1 cellular context compared by ENCODE assay signal in the genomic region with DNA sequence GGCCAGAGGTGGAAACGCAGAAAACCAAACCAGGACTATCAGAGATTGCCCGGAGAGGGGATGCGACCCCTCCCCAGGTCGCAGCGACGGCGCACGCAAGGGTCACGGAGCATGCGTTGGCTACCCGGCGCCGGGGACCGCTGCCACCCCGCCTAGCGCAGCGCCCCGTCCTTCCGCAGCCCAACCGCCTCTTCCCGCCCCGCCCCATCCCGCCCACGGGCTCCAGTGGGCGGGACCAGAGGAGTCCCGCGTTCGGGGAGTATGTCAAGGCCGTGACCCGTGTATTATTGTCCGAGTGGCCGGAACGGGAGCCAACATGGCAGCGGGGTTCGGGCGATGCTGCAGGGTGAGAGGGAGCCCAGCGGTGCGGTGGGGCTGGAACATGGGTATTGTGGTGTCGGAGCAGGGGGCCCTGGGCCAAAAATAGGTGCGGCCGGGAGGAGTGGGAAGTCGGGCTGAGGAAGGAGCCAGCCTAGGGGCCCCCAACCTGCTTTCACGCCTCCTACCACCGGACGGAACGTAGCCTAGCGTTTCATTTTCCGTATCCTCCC.
TF ChIP-seq lines count a peak whose summit lies in the region.

ACADM (plus strand) TSS at position 238 of the 551 bp plus-strand sequence; CDS start at position 317, 79 bp downstream.

TF ChIP-seq in K562, 482 proteins besides CTCF, POLR2A, EP300 and RAD21 (continued from another document and continues in another):
- TF ChIP-seq FOXM1 (IDR thresholded peaks at IDR 0.05; ENCODE audit: low read depth) (no peak), FOXM1 (CRISPR knock-in tag; IDR thresholded peaks at IDR 0.05; ENCODE audit: low read depth) (peak; percentile 24; the same call in 1 of the 2 replicates), ZNF507 (tag; conservative IDR thresholded peaks at IDR 0.05) (no peak), JUN (IDR thresholded peaks at IDR 0.05; ENCODE audit: borderline replicate concordance, low read depth, low read length) (peak; percentile 9; the same call in 1 of the 2 replicates), JUN (CRISPR knock-in tag; IDR thresholded peaks at IDR 0.05; ENCODE audit: borderline replicate concordance) (no peak), ZBTB12 (CRISPR knock-in tag; IDR thresholded peaks at IDR 0.05) (no peak), SRSF9 (IDR thresholded peaks at IDR 0.05; ENCODE audit: borderline replicate concordance, low read depth, low read length) (no peak), NR4A1 (CRISPR knock-in tag; IDR thresholded peaks at IDR 0.05) (no peak), NR4A1 (tag; IDR thresholded peaks at IDR 0.05) (0 out of 2 replicates have a peak, but pooled peaks have one; percentile 36), ZNF77 (CRISPR knock-in tag; IDR thresholded peaks at IDR 0.05) (no peak), CBX1 (IDR thresholded peaks at IDR 0.05; ENCODE audit: low read depth) (peak; percentile 88; the same call in 1 of the 2 replicates), RBBP5 (IDR thresholded peaks at IDR 0.05; ENCODE audit: borderline replicate concordance, insufficient read depth, low read length, poor library complexity, severe bottlenecking) (peak; percentile 84), SMAD2 (IDR thresholded peaks at IDR 0.05; ENCODE audit: low read depth, low read length) (no peak), FOXP4 (CRISPR knock-in tag; IDR thresholded peaks at IDR 0.05; ENCODE audit: borderline replicate concordance) (peak; percentile 57; the same call in 1 of the 2 replicates), KDM2B (CRISPR knock-in tag; IDR thresholded peaks at IDR 0.05) (0 out of 2 replicates have a peak, but pooled peaks have one; percentile 2), BRF1 (IDR thresholded peaks at IDR 0.05; ENCODE audit: borderline replicate concordance, extremely low read depth, insufficient read length) (no peak), NFIX (CRISPR knock-in tag; IDR thresholded peaks at IDR 0.05; ENCODE audit: low read depth) (no peak), ZNF384 (IDR thresholded peaks at IDR 0.05; ENCODE audit: low read depth, low read length) (peak; percentile 63; the same call in 1 of the 2 replicates), ZNF263 (CRISPR knock-in tag; IDR thresholded peaks at IDR 0.05; ENCODE audit: borderline replicate concordance) (no peak), CTCFL (IDR thresholded peaks at IDR 0.05; ENCODE audit: borderline replicate concordance, insufficient read depth, low read depth, low read length, poor library complexity, severe bottlenecking) (no peak), ZNF24 (IDR thresholded peaks at IDR 0.05) (0 out of 2 replicates have a peak, but pooled peaks have one; percentile 38), KDM5B (IDR thresholded peaks at IDR 0.05; ENCODE audit: insufficient replicate concordance, low read depth, low read length) (peak; percentile 98), ZNF212 (CRISPR knock-in tag; IDR thresholded peaks at IDR 0.05) (no peak), ZNF316 (IDR thresholded peaks at IDR 0.05) (no peak), MAZ (CRISPR knock-in tag; conservative IDR thresholded peaks at IDR 0.05 in 1 of 2, IDR thresholded peaks at IDR 0.05 in 1 of 2) (peak; percentile 83 to 90; a peak in 3 of 4 replicates), FOXK2 (conservative IDR thresholded peaks at IDR 0.05 in 1 of 2, IDR thresholded peaks at IDR 0.05 in 1 of 2; ENCODE audit: low read depth in 2 of 2) (peak in 1 of 2 experiments; percentile 41; a peak in 3 of 4 replicates), ZNF79 (CRISPR knock-in tag; IDR thresholded peaks at IDR 0.05; ENCODE audit: low read depth) (no peak), KLF13 (tag; IDR thresholded peaks at IDR 0.05; ENCODE audit: borderline replicate concordance, low read depth) (peak; percentile 18; the same call in 1 of the 2 replicates), NR2C2 (CRISPR knock-in tag; IDR thresholded peaks at IDR 0.05) (peak; percentile 69; the same call in 1 of the 2 replicates), NR2C2 (tag; IDR thresholded peaks at IDR 0.05) (peak; percentile 98), ZBTB7A (IDR thresholded peaks at IDR 0.05; ENCODE audit: borderline replicate concordance, control insufficient read depth, low read depth, low read length) (peak; percentile 99), CREB1 (IDR thresholded peaks at IDR 0.05) (0 out of 2 replicates have a peak, but pooled peaks have one; percentile 48), CREB1 (CRISPR knock-in tag; IDR thresholded peaks at IDR 0.05) (no peak; the same call in 1 of the 2 replicates), TRIM28 (IDR thresholded peaks at IDR 0.05) (no peak), POU5F1 (IDR thresholded peaks at IDR 0.05; ENCODE audit: borderline replicate concordance, low read depth, low read length, partially characterized antibody) (no peak), TAF7 (tag; IDR thresholded peaks at IDR 0.05) (peak; percentile 83; the same call in 1 of the 2 replicates), ETV5 (CRISPR knock-in tag; IDR thresholded peaks at IDR 0.05; ENCODE audit: low read depth) (peak; percentile 61), TBL1XR1 (IDR thresholded peaks at IDR 0.05; ENCODE audit: low read length in 2 of 2) (peak; percentile 39 to 48; a peak in 1 of 4 replicates), LEF1 (IDR thresholded peaks at IDR 0.05) (no peak)
- TF ChIP-seq, protein P1, sequence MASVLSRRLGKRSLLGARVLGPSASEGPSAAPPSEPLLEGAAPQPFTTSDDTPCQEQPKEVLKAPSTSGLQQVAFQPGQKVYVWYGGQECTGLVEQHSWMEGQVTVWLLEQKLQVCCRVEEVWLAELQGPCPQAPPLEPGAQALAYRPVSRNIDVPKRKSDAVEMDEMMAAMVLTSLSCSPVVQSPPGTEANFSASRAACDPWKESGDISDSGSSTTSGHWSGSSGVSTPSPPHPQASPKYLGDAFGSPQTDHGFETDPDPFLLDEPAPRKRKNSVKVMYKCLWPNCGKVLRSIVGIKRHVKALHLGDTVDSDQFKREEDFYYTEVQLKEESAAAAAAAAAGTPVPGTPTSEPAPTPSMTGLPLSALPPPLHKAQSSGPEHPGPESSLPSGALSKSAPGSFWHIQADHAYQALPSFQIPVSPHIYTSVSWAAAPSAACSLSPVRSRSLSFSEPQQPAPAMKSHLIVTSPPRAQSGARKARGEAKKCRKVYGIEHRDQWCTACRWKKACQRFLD (CRISPR knock-in tag; IDR thresholded peaks at IDR 0.05) = peak; percentile 67
- TF ChIP-seq, protein P2, sequence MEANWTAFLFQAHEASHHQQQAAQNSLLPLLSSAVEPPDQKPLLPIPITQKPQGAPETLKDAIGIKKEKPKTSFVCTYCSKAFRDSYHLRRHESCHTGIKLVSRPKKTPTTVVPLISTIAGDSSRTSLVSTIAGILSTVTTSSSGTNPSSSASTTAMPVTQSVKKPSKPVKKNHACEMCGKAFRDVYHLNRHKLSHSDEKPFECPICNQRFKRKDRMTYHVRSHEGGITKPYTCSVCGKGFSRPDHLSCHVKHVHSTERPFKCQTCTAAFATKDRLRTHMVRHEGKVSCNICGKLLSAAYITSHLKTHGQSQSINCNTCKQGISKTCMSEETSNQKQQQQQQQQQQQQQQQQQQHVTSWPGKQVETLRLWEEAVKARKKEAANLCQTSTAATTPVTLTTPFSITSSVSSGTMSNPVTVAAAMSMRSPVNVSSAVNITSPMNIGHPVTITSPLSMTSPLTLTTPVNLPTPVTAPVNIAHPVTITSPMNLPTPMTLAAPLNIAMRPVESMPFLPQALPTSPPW (CRISPR knock-in tag; IDR thresholded peaks at IDR 0.05) = peak; percentile 85
- TF ChIP-seq, protein P3, sequence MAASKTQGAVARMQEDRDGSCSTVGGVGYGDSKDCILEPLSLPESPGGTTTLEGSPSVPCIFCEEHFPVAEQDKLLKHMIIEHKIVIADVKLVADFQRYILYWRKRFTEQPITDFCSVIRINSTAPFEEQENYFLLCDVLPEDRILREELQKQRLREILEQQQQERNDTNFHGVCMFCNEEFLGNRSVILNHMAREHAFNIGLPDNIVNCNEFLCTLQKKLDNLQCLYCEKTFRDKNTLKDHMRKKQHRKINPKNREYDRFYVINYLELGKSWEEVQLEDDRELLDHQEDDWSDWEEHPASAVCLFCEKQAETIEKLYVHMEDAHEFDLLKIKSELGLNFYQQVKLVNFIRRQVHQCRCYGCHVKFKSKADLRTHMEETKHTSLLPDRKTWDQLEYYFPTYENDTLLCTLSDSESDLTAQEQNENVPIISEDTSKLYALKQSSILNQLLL (CRISPR knock-in tag; IDR thresholded peaks at IDR 0.05; ENCODE audit: borderline replicate concordance) = no peak
- TF ChIP-seq, protein P4, sequence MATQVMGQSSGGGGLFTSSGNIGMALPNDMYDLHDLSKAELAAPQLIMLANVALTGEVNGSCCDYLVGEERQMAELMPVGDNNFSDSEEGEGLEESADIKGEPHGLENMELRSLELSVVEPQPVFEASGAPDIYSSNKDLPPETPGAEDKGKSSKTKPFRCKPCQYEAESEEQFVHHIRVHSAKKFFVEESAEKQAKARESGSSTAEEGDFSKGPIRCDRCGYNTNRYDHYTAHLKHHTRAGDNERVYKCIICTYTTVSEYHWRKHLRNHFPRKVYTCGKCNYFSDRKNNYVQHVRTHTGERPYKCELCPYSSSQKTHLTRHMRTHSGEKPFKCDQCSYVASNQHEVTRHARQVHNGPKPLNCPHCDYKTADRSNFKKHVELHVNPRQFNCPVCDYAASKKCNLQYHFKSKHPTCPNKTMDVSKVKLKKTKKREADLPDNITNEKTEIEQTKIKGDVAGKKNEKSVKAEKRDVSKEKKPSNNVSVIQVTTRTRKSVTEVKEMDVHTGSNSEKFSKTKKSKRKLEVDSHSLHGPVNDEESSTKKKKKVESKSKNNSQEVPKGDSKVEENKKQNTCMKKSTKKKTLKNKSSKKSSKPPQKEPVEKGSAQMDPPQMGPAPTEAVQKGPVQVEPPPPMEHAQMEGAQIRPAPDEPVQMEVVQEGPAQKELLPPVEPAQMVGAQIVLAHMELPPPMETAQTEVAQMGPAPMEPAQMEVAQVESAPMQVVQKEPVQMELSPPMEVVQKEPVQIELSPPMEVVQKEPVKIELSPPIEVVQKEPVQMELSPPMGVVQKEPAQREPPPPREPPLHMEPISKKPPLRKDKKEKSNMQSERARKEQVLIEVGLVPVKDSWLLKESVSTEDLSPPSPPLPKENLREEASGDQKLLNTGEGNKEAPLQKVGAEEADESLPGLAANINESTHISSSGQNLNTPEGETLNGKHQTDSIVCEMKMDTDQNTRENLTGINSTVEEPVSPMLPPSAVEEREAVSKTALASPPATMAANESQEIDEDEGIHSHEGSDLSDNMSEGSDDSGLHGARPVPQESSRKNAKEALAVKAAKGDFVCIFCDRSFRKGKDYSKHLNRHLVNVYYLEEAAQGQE (CRISPR knock-in tag; IDR thresholded peaks at IDR 0.05; ENCODE audit: low read depth) = 0 out of 2 replicates have a peak, but pooled peaks have one; percentile 49
- TF ChIP-seq, protein P5, sequence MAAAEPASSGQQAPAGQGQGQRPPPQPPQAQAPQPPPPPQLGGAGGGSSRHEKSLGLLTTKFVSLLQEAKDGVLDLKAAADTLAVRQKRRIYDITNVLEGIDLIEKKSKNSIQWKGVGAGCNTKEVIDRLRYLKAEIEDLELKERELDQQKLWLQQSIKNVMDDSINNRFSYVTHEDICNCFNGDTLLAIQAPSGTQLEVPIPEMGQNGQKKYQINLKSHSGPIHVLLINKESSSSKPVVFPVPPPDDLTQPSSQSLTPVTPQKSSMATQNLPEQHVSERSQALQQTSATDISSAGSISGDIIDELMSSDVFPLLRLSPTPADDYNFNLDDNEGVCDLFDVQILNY (CRISPR knock-in tag; IDR thresholded peaks at IDR 0.05) = 0 out of 2 replicates have a peak, but pooled peaks have one; percentile 39
